Comparison of ENCODE assay signal across 31 cellular contexts in genomic region chr18:10317864-10318685, GRCh38.
"Had no signal": no experiment of that assay in that cellular context is flagged by ENCODE, and none has a peak within 500 bp of the region (broad histone marks: within the 10 kb centered on the region; RNA-seq: fewer than 3 reads in every experiment).

No MANE protein-coding gene starts in this region.

- DNase-seq: activated CD4-positive, alpha-beta T cell treated with anti-CD3 and anti-CD28 coated beads for 1 hour; activated CD4-positive, alpha-beta T cell treated with anti-CD3 and anti-CD28 coated beads, Interleukin-2, amount 50 U/mL, for 1 hour; activated CD8-positive, alpha-beta T cell treated with anti-CD3 and anti-CD28 coated beads for 36 hours; activated naive CD4-positive, alpha-beta T cell; activated T-cell treated with anti-CD3 and anti-CD28 coated beads, Interleukin-2, amount 50 U/mL, for 4 hours; adrenal gland; aorta; body of pancreas; foreskin keratinocyte; heart left ventricle; kidney; left colon; mammary epithelial cell; naive thymus-derived CD4-positive, alpha-beta T cell; ovary; stimulated activated CD4-positive, alpha-beta T cell treated with anti-CD3 and anti-CD28 coated beads, Interleukin-12 subunit alpha, Interleukin-12 subunit beta, amount 100 ng/mL, for 4 hours; stimulated activated CD4-positive, alpha-beta T cell treated with anti-CD3 and anti-CD28 coated beads, Interleukin-4, amount 100 ng/mL, for 24 hours; substantia nigra; T-helper 17 cell; T1000; uterus had no signal

- H3K27ac Mint-ChIP-seq: activated CD8-positive, alpha-beta T cell treated with anti-CD3 and anti-CD28 coated beads for 36 hours; activated naive CD8-positive, alpha-beta T cell; mesothelial cell of epicardium; naive thymus-derived CD4-positive, alpha-beta T cell; progenitor cell of endocrine pancreas; stimulated activated effector memory CD8-positive, alpha-beta T cell treated with anti-CD3 and anti-CD28 coated beads, Interleukin-12 subunit alpha, Interleukin-12 subunit beta, amount 100 ng/mL, for 72 hours; stimulated activated naive CD8-positive, alpha-beta T cell treated with anti-CD3 and anti-CD28 coated beads, Interleukin-15, Interleukin-2, amounts not matched to agents 100 ng/mL and 50 ng/mL, for 24 hours; T-helper 17 cell; type B pancreatic cell had no signal

- H3K4me3 Mint-ChIP-seq: activated CD8-positive, alpha-beta T cell treated with anti-CD3 and anti-CD28 coated beads for 36 hours; activated naive CD8-positive, alpha-beta T cell; activated T-cell treated with anti-CD3 and anti-CD28 coated beads, Interleukin-2, amount 50 U/mL, for 4 hours; mesothelial cell of epicardium; naive thymus-derived CD4-positive, alpha-beta T cell; stimulated activated effector memory CD8-positive, alpha-beta T cell treated with anti-CD3 and anti-CD28 coated beads, Interleukin-12 subunit alpha, Interleukin-12 subunit beta, amount 100 ng/mL, for 72 hours; stimulated activated naive CD8-positive, alpha-beta T cell treated with anti-CD3 and anti-CD28 coated beads, Interleukin-15, Interleukin-2, amounts not matched to agents 100 ng/mL and 50 ng/mL, for 24 hours; T-helper 17 cell; type B pancreatic cell had no signal

- H3K4me1 ChIP-seq: adrenal gland, body of pancreas, esophagus muscularis mucosa, foreskin keratinocyte, uterus had no signal

- ATAC-seq: activated CD8-positive, alpha-beta T cell treated with anti-CD3 and anti-CD28 coated beads for 36 hours; activated T-cell treated with anti-CD3 and anti-CD28 coated beads, Interleukin-2, amount 50 U/mL, for 4 hours; body of pancreas; foreskin keratinocyte; left colon; naive thymus-derived CD4-positive, alpha-beta T cell; sciatic nerve; stimulated activated effector memory CD8-positive, alpha-beta T cell treated with anti-CD3 and anti-CD28 coated beads, Interleukin-12 subunit alpha, Interleukin-12 subunit beta, amount 100 ng/mL, for 72 hours; T-helper 17 cell had no signal

- H3K36me3 Mint-ChIP-seq: activated naive CD8-positive, alpha-beta T cell; mesothelial cell of epicardium; naive thymus-derived CD4-positive, alpha-beta T cell; stimulated activated effector memory CD8-positive, alpha-beta T cell treated with anti-CD3 and anti-CD28 coated beads, Interleukin-12 subunit alpha, Interleukin-12 subunit beta, amount 100 ng/mL, for 72 hours had no signal

- H3K27me3 ChIP-seq: adrenal gland, body of pancreas, esophagus muscularis mucosa, heart left ventricle, ovary, uterus had no signal

- H3K36me3 ChIP-seq: adrenal gland, esophagus muscularis mucosa, heart left ventricle, ovary, uterus had no signal

- H3K4me1 Mint-ChIP-seq: stimulated activated effector memory CD8-positive, alpha-beta T cell treated with anti-CD3 and anti-CD28 coated beads, Interleukin-12 subunit alpha, Interleukin-12 subunit beta, amount 100 ng/mL, for 72 hours; T-helper 17 cell had no signal

- H3K27ac ChIP-seq: adrenal gland, body of pancreas, coronary artery, esophagus muscularis mucosa, foreskin keratinocyte, heart left ventricle, ovary, uterus had no signal

- H3K9me3 Mint-ChIP-seq: activated CD8-positive, alpha-beta T cell treated with anti-CD3 and anti-CD28 coated beads for 36 hours; activated T-cell treated with anti-CD3 and anti-CD28 coated beads, Interleukin-2, amount 50 U/mL, for 4 hours; mesothelial cell of epicardium; stimulated activated effector memory CD8-positive, alpha-beta T cell treated with anti-CD3 and anti-CD28 coated beads, Interleukin-12 subunit alpha, Interleukin-12 subunit beta, amount 100 ng/mL, for 72 hours; stimulated activated naive CD8-positive, alpha-beta T cell treated with anti-CD3 and anti-CD28 coated beads, Interleukin-15, Interleukin-2, amounts not matched to agents 100 ng/mL and 50 ng/mL, for 24 hours had no signal

- H3K27me3 Mint-ChIP-seq: activated CD8-positive, alpha-beta T cell treated with anti-CD3 and anti-CD28 coated beads for 36 hours; activated naive CD8-positive, alpha-beta T cell; stimulated activated naive CD8-positive, alpha-beta T cell treated with anti-CD3 and anti-CD28 coated beads, Interleukin-15, Interleukin-2, amounts not matched to agents 100 ng/mL and 50 ng/mL, for 24 hours; T-helper 17 cell had no signal

- H3K4me3 ChIP-seq: adrenal gland, body of pancreas, coronary artery, esophagus muscularis mucosa, heart left ventricle, ovary, skin epidermis, uterus had no signal

- H3K9me3 ChIP-seq: adrenal gland, body of pancreas, esophagus muscularis mucosa, heart left ventricle, ovary, uterus had no signal
